Comparison of ENCODE assay signal across 22 cellular contexts in the genomic region with DNA sequence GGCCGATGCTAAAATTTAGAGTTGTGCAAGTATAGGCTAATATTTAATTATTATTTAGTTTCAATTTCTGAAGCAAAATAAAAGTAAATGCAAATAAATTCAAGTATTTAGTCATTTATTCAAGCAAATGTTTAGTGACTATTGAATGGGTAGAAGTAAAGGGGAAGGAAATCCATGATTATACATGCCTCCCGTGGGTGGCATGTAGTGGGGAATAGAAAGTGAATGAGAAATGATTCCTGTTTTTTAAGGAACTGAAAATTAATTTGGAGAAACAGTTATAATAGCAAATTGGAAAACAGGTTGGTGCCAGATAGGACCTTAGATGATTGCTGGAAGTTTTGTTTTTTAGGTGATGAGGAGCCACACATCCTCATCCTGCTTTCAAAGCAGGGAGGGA.
"Had no signal": no experiment of that assay in that cellular context is flagged by ENCODE, and none has a peak within 500 bp of the region (broad histone marks: within the 10 kb centered on the region; RNA-seq: fewer than 3 reads in every experiment).

No MANE protein-coding gene starts in this region.

- H3K27ac Mint-ChIP-seq: naive thymus-derived CD8-positive, alpha-beta T cell; progenitor cell of endocrine pancreas had no signal

- H3K9me3 Mint-ChIP-seq: naive thymus-derived CD8-positive, alpha-beta T cell; neural crest cell had no signal

- DNase-seq: colonic mucosa; dermis blood vessel endothelial cell; esophagus squamous epithelium; foreskin fibroblast; glutamatergic neuron; islet precursor cell; mammary epithelial cell; mucosa of descending colon; naive thymus-derived CD8-positive, alpha-beta T cell; occipital lobe; pancreas; right cardiac atrium; small intestine; stimulated activated CD4-positive, alpha-beta T cell treated with anti-CD3 and anti-CD28 coated beads, Interleukin-12 subunit alpha, Interleukin-12 subunit beta, amount 100 ng/mL, for 4 hours; stimulated activated CD4-positive, alpha-beta T cell treated with anti-CD3 and anti-CD28 coated beads, Interleukin-2, amount 100 ng/mL, for 48 hours; stimulated activated naive CD4-positive, alpha-beta T cell treated with Interleukin-2 at 50 U/mL for 16 hours; thyroid gland; upper lobe of left lung had no signal

- H3K27me3 Mint-ChIP-seq: progenitor cell of endocrine pancreas had no signal

- H3K4me1 Mint-ChIP-seq: naive thymus-derived CD8-positive, alpha-beta T cell; neural crest cell had no signal

- ATAC-seq: gastroesophageal sphincter; left lobe of liver; mucosa of descending colon; naive thymus-derived CD8-positive, alpha-beta T cell; pancreas; right cardiac atrium had no signal

- H3K4me3 Mint-ChIP-seq: naive thymus-derived CD8-positive, alpha-beta T cell; neural crest cell had no signal

- H3K36me3 Mint-ChIP-seq: naive thymus-derived CD8-positive, alpha-beta T cell had no signal
